8 cellular contexts compared by ENCODE assay signal in the genomic region with DNA sequence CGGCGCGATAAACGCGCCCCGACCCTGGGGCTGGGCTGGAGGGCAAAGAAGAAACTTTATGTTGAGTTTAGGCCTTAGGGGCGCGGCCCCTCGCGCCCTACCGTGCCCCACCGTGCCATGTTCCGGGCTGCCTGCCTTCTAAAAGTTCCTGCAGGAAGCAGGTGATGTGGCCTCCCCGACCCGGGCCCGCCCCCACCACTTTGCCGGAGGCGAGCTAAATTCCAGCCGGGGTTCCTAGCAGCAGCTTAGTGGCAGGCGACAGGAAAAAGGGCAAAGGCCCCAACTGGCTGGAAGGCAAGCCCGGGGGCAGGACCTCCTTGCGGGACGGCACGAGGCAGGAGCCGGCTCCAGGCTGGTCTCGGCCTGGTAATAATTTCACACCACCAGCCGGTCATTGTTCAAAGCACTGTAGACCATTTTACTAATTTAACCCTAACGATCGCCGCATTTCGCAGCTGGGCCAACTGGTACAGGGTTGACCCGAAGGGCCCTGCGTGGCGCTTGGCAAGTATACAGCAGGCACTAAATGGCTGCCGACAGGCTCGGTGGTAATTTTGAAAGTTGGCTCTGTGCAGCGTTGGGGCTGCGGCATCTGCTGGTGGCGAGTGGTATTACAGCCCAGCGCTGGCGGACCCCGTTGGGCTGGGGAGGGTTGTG. TPM values are rescaled to one million over a fixed set of nuclear protein-coding genes. Genes with fewer than 3 reads are reported as not detected.
DNase-seq lines count a peak whose midpoint lies in the region; ATAC-seq lines count a peak whose summit lies in the region.

No MANE protein-coding gene starts in this region.

- peak; percentile 47 to 67 for DNase-seq in AML-193 (lab: John Stamatoyannopoulos, UW)
- peak; percentile 30 for DNase-seq in NCI-H128 (lab: John Stamatoyannopoulos, UW; ENCODE audit: unreplicated experiment)
- DNase-seq in cerebellum (ENCODE audit: low spot score), result peak; percentile 50
- DNase-seq in left kidney (ENCODE audit: low read depth, low spot score), result peak; percentile 75
- DNase-seq in stimulated activated CD4-positive, alpha-beta T cell treated with anti-CD3 and anti-CD28 coated beads, Interleukin-2, amount 100 ng/mL, for 24 hours, result peak; percentile 87 to 88

- ATAC-seq in GM19324 (IDR thresholded peaks at IDR 0.05; ENCODE audit: low FRiP score, unreplicated experiment), result peak; percentile 16
- peak; percentile 20 to 22 for ATAC-seq in activated CD4-positive, CD25-positive, alpha-beta regulatory T cell treated with anti-CD3 and anti-CD28 coated beads, Interleukin-2, amount 50 U/mL, for 24 hours
- no peak for ATAC-seq in GM18858 (IDR thresholded peaks at IDR 0.05; ENCODE audit: unreplicated experiment)

RNA-seq across cellular contexts. Expression of gene CCDC88C, which starts 0.9 kb away (rescaled TPM):
- 39.0 TPM for total RNA-seq in cerebellum

Comparison
In these comparisons a context has a peak if more than half of its experiments do, and no peak if none do; other contexts are left out.
1. DNase-seq: peak in every context shown above with its lines; median percentile 88 in stimulated activated CD4-positive, alpha-beta T cell treated with anti-CD3 and anti-CD28 coated beads, Interleukin-2, amount 100 ng/mL, for 24 hours; 75 in left kidney; 57 in AML-193; 50 in cerebellum; 30 in NCI-H128.